22 cellular contexts compared by ENCODE assay signal in the genomic region with DNA sequence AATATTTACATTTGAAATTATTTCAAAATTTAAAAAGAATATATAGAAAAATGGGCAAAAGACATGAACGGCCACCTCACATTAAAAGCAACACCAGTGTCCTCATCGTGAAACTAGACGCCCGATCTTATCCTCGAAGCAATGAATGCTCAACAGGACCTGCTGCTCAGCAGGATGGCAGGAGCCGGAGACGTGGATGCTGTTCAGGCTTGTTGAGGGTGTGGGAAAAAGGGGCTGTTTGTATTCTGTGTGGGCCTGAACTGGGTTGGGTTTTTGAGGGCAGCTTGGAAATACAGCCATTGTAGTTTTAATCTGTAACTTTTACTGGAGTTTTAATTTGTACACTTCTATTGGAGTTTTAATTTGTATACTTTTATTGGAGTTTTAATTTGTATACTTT. TPM values are rescaled to one million over a fixed set of nuclear protein-coding genes. Genes with fewer than 3 reads are reported as not detected.
DNase-seq lines count a peak whose midpoint lies in the region; ATAC-seq and TF ChIP-seq lines count a peak whose summit lies in the region.
"Had no signal": no experiment of that assay in that cellular context is flagged by ENCODE, and none has a peak within 500 bp of the region (broad histone marks: within the 10 kb centered on the region; RNA-seq: fewer than 3 reads in every experiment).

No MANE protein-coding gene starts in this region.

- H3K4me3 ChIP-seq in WERI-Rb-1 (ENCODE audit: low read depth, low read length) (no peak overlapping the region), upper lobe of right lung (no peak overlapping the region)
- H3K4me3 ChIP-seq in effector memory CD4-positive, alpha-beta T cell (ENCODE audit: insufficient read depth, low read depth, low read length, poor library complexity, severe bottlenecking): no peak overlapping the region
- H3K4me3 ChIP-seq: esophagus squamous epithelium, gastrocnemius medialis, skin epidermis, transverse colon had no signal

- intact Hi-C loops in natural killer cell (cut with micrococcal nuclease): no loop called here
- intact Hi-C loops in upper lobe of right lung (cut with DNase I): no loop called here

- H3K4me3 Mint-ChIP-seq in natural killer cell: no peak overlapping the region
- H3K4me3 Mint-ChIP-seq in natural killer cell treated with Interleukin-12 subunit alpha and Interleukin-12 subunit beta and Interleukin-15 and Interleukin-18, amount 100 ng/mL, for 72 hours: no peak overlapping the region
- H3K4me3 Mint-ChIP-seq in mesothelial cell of epicardium: no peak overlapping the region

- ATAC-seq in natural killer cell (no peak), upper lobe of right lung (no peak), HG02852 (IDR thresholded peaks at IDR 0.05; ENCODE audit: unreplicated experiment) (no peak)
- ATAC-seq in natural killer cell treated with Interleukin-12 subunit alpha and Interleukin-12 subunit beta and Interleukin-15 and Interleukin-18, amount 100 ng/mL, for 72 hours: no peak
- ATAC-seq: gastrocnemius medialis, HCT116, left ventricle myocardium superior, SK-N-SH treated with all-trans-retinoic acid at 6 μM for 48 hours had no signal

- H3K27me3 Mint-ChIP-seq in natural killer cell (ENCODE audit: low read depth in 2 of 2) (no peaks in the 10 kb centered on the region), mesothelial cell of epicardium (ENCODE audit: low read depth) (no peaks in the 10 kb centered on the region)
- no peaks in the 10 kb centered on the region for H3K27me3 Mint-ChIP-seq in natural killer cell treated with Interleukin-12 subunit alpha and Interleukin-12 subunit beta and Interleukin-15 and Interleukin-18, amount 100 ng/mL, for 72 hours

- H3K9me3 Mint-ChIP-seq in natural killer cell (no peaks in the 10 kb centered on the region), mesothelial cell of epicardium (no peaks in the 10 kb centered on the region)
- H3K9me3 Mint-ChIP-seq in natural killer cell treated with Interleukin-12 subunit alpha and Interleukin-12 subunit beta and Interleukin-15 and Interleukin-18, amount 100 ng/mL, for 72 hours: no peaks in the 10 kb centered on the region

- peak overlapping the region; percentile 40 to 68 for H3K27ac Mint-ChIP-seq in natural killer cell
- H3K27ac Mint-ChIP-seq in natural killer cell treated with Interleukin-12 subunit alpha and Interleukin-12 subunit beta and Interleukin-15 and Interleukin-18, amount 100 ng/mL, for 72 hours: no peak overlapping the region
- no peak overlapping the region for H3K27ac Mint-ChIP-seq in mesothelial cell of epicardium

- H3K4me1 ChIP-seq in effector memory CD4-positive, alpha-beta T cell (ENCODE audit: control insufficient read depth, insufficient read depth, low read length, poor library complexity, severe bottlenecking): peaks cover 9% of the 10 kb centered on the region
- H3K4me1 ChIP-seq in upper lobe of right lung: no peaks in the 10 kb centered on the region
- H3K4me1 ChIP-seq: gastrocnemius medialis, transverse colon had no signal

- no peaks in the 10 kb centered on the region for H3K27me3 ChIP-seq in WERI-Rb-1 (ENCODE audit: insufficient read depth, low read depth, severe bottlenecking)
- no peaks in the 10 kb centered on the region for H3K27me3 ChIP-seq in effector memory CD4-positive, alpha-beta T cell (replicated peaks; ENCODE audit: control insufficient read depth, insufficient read depth, low read length, poor library complexity, severe bottlenecking)
- no peaks in the 10 kb centered on the region for H3K27me3 ChIP-seq in upper lobe of right lung
- H3K27me3 ChIP-seq: esophagus squamous epithelium, gastrocnemius medialis, transverse colon had no signal

- H3K9me3 ChIP-seq in WERI-Rb-1 (ENCODE audit: severe bottlenecking): no peaks in the 10 kb centered on the region
- no peaks in the 10 kb centered on the region for H3K9me3 ChIP-seq in effector memory CD4-positive, alpha-beta T cell (ENCODE audit: control insufficient read depth, low read length)
- H3K9me3 ChIP-seq in upper lobe of right lung: no peaks in the 10 kb centered on the region
- H3K9me3 ChIP-seq: esophagus squamous epithelium, gastrocnemius medialis, transverse colon had no signal

- H3K4me1 Mint-ChIP-seq in natural killer cell (peaks cover 0 to 6% of the 10 kb centered on the region in 2 donors), mesothelial cell of epicardium (no peaks in the 10 kb centered on the region)
- peaks cover 25 to 26% of the 10 kb centered on the region in 2 donors for H3K4me1 Mint-ChIP-seq in natural killer cell treated with Interleukin-12 subunit alpha and Interleukin-12 subunit beta and Interleukin-15 and Interleukin-18, amount 100 ng/mL, for 72 hours (ENCODE audit: low read depth in 2 of 2)

- H3K27ac ChIP-seq in WERI-Rb-1 (no peak overlapping the region), upper lobe of right lung (no peak overlapping the region)
- H3K27ac ChIP-seq in effector memory CD4-positive, alpha-beta T cell (ENCODE audit: insufficient read depth, low read length, poor library complexity, severe bottlenecking): peak overlapping the region; percentile 59
- H3K27ac ChIP-seq: esophagus squamous epithelium, gastrocnemius medialis, KMS-11, transverse colon had no signal

- TF ChIP-seq CTCF in natural killer cell (IDR thresholded peaks at IDR 0.05): no peak
- TF ChIP-seq CTCF in WERI-Rb-1 (IDR thresholded peaks at IDR 0.05; ENCODE audit: low read depth, low read length): no peak
- TF ChIP-seq CTCF in upper lobe of right lung (IDR thresholded peaks at IDR 0.05): no peak
- TF ChIP-seq CTCF in mesothelial cell of epicardium (IDR thresholded peaks at IDR 0.05; ENCODE audit: unreplicated experiment): no peak

- peaks cover 49% of the 10 kb centered on the region for H3K36me3 ChIP-seq in WERI-Rb-1
- peaks cover 38% of the 10 kb centered on the region for H3K36me3 ChIP-seq in effector memory CD4-positive, alpha-beta T cell (ENCODE audit: control insufficient read depth, insufficient read depth, low read length)
- H3K36me3 ChIP-seq in upper lobe of right lung: peaks cover 82% of the 10 kb centered on the region

- H3K36me3 Mint-ChIP-seq in natural killer cell: peaks cover 6% of the 10 kb centered on the region
- peaks cover 20% of the 10 kb centered on the region for H3K36me3 Mint-ChIP-seq in natural killer cell treated with Interleukin-12 subunit alpha and Interleukin-12 subunit beta and Interleukin-15 and Interleukin-18, amount 100 ng/mL, for 72 hours
- H3K36me3 Mint-ChIP-seq in mesothelial cell of epicardium: peaks cover 40% of the 10 kb centered on the region

- DNase-seq in natural killer cell (no peak), WERI-Rb-1 (peak; percentile 6), upper lobe of right lung (peak; percentile 5), DMS153 (lab: John Stamatoyannopoulos, UW) (no peak), mesothelial cell of epicardium (ENCODE audit: low spot score in 2 of 2, unreplicated experiment in 2 of 2) (no peak)
- no peak for DNase-seq in natural killer cell treated with Interleukin-12 subunit alpha and Interleukin-12 subunit beta and Interleukin-15 and Interleukin-18, amount 100 ng/mL, for 72 hours (ENCODE audit: low spot score)
- no peak for DNase-seq in effector memory CD4-positive, alpha-beta T cell
- DNase-seq: DND-41, esophagus squamous epithelium, hypothalamus, NCI-H146, NCI-H2171, NCI-H69, T1000 had no signal

RNA-seq across cellular contexts. Expression of gene EXOC3, which starts 20.3 kb away (rescaled TPM):
- total RNA-seq in natural killer cell (10 to 100 TPM; 89.6 to 99.9 (median 96.3) TPM), upper lobe of right lung (59.5 TPM), mesothelial cell of epicardium (70.4 to 73.5 TPM (median 71.2 TPM) in 3 replicates)
- total RNA-seq in natural killer cell treated with Interleukin-12 subunit alpha and Interleukin-12 subunit beta and Interleukin-15 and Interleukin-18, amount 100 ng/mL, for 72 hours: 10 to 100 TPM; 60.2 to 89.8 TPM

Comparison
In these comparisons a context has a peak if more than half of its experiments do, and no peak if none do; other contexts are left out.
1. H3K27ac Mint-ChIP-seq: peak in natural killer cell (2 of 2); none in natural killer cell treated with Interleukin-12 subunit alpha and Interleukin-12 subunit beta and Interleukin-15 and Interleukin-18, amount 100 ng/mL, for 72 hours (0 of 2) and mesothelial cell of epicardium (single experiment).
2. DNase-seq: peak in WERI-Rb-1 (single experiment) and upper lobe of right lung (single experiment); none in natural killer cell (single experiment), natural killer cell treated with Interleukin-12 subunit alpha and Interleukin-12 subunit beta and Interleukin-15 and Interleukin-18, amount 100 ng/mL, for 72 hours (single experiment), effector memory CD4-positive, alpha-beta T cell (0 of 3), DMS153 (single experiment) and mesothelial cell of epicardium (0 of 2).